In the genomic region with DNA sequence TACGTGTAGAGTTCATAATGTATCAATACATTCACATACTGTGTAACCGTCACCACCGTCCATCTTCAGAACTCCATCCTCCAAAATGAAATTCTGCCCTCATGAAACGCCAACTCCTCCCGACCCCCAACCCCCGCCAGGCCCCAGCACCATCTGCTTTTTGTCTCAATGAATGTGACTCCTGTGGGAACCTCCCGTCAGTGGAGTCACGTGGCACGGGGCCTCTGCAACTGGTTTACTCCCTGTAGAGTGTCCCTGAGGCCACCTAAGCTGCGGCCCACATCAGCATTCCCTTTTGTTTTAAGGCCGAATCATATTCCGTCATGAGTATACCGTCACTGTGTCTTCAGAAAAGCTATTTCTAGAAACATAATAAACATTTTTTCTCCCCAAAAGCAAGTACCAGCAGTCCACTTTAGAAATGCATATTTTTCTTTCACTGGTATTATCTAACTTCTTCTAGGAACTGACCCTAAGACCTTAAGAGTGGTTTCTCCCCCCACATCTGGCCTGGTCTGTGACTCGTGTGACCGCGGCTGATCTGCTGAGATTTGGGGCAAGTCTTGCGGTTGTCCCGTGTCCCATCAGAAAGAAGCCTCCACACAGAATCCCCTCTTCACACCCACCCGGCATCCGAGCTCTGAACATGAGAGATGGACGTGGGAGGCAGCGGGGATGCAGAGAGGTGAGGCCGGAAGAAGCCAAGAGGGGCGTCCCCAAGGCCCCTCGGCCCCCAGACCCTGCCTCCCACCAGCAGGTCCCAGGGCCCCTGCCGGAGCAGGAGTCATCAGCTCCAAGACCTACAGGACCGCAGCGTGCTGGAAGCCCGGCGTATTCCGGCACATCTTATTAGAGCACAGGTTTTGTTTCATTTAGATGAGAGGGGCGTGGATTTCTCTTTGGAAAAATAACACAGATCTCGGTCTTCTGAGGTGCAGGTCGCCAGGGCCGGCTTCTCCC, we compare ENCODE assay signal across 18 cellular contexts. TPM values are rescaled to one million over a fixed set of nuclear protein-coding genes. Genes with fewer than 3 reads are reported as not detected.
"Had no signal": no experiment of that assay in that cellular context is flagged by ENCODE, and none has a peak within 500 bp of the region (broad histone marks: within the 10 kb centered on the region; RNA-seq: fewer than 3 reads in every experiment).

No MANE protein-coding gene starts in this region.

- ATAC-seq: esophagus mucosa, sciatic nerve, T-helper 17 cell had no signal

- DNase-seq: activated B cell treated with CpG ODN at 0.5 μM for 24 hours; activated CD4-positive, alpha-beta T cell treated with anti-CD3 and anti-CD28 coated beads, Interleukin-2, amount 10 ng/mL, durations not matched to agents 7 days and 5 days; activated CD8-positive, alpha-beta memory T cell treated with anti-CD3 and anti-CD28 coated beads for 24 hours; hippocampal formation; nephron progenitor cell; stimulated activated CD4-positive, alpha-beta T cell treated with anti-CD3 and anti-CD28 coated beads, Interleukin-1b, Interleukin-23, amount 100 ng/mL, for 48 hours; stimulated activated naive CD8-positive, alpha-beta T cell treated with anti-CD3 and anti-CD28 coated beads, Interleukin-15, amount 100 ng/mL, for 72 hours had no signal

- H3K27me3 ChIP-seq: ascending aorta had no signal

- H3K36me3 ChIP-seq: ascending aorta had no signal

- H3K9me3 ChIP-seq: ascending aorta had no signal

- H3K4me3 ChIP-seq: ascending aorta, lung had no signal

- H3K4me1 ChIP-seq: ascending aorta had no signal

- H3K27ac ChIP-seq: ascending aorta had no signal

RNA-seq across cellular contexts. Expression of a gene that starts 38.3 kb away (rescaled TPM):
- total RNA-seq: activated T-helper 1 cell treated with anti-CD3 and anti-CD28 coated beads, Interleukin-12 subunit alpha, Interleukin-12 subunit beta, Interleukin-2, Interleukin-4 antibody, amounts not matched to agents 30 ng/mL and 10 ng/mL and 1 ng/mL, durations not matched to agents 14 hours and 24 hours and 36 hours; ascending aorta; bronchial epithelial cell; kidney epithelial cell; osteocyte; pulmonary artery endothelial cell; sciatic nerve; T-helper 17 cell; temporal lobe had no signal
